ENCODE assay signal across 8 cellular contexts in genomic region chr12:68332726-68333630, GRCh38. TPM values are rescaled to one million over a fixed set of nuclear protein-coding genes. Genes with fewer than 3 reads are reported as not detected.
DNase-seq lines count a peak whose midpoint lies in the region; ATAC-seq, FAIRE-seq and TF ChIP-seq lines count a peak whose summit lies in the region.

No MANE protein-coding gene starts in this region.

- H2AFZ ChIP-seq in Karpas-422 (ENCODE audit: low read length): peak overlapping the region; percentile 63; the same call in 1 of the 2 replicates

- H3K9ac ChIP-seq in Karpas-422 (ENCODE audit: low read length) (peak overlapping the region; percentile 75), colonic mucosa (ENCODE audit: low read depth in 2 of 2, low read length in 2 of 2) (peak overlapping the region; percentile 32 to 71)

- CTCF ChIA-PET in BJ (lab: Yijun Ruan, JAX): no interaction called here

- POLR2A ChIA-PET in BJ (lab: Charles Lee): no interaction called here

- H3K4me2 ChIP-seq in Karpas-422 (ENCODE audit: low read depth, low read length, poor library complexity, severe bottlenecking): peak overlapping the region; percentile 96

- H3K4me1 ChIP-seq in Karpas-422 (ENCODE audit: low read length) (peaks cover 34% of the 10 kb centered on the region), colonic mucosa (no peaks in the 10 kb centered on the region)

- FAIRE-seq in D721Med (lab: Jason Lieb, UNC): no peak

- H3K27ac Mint-ChIP-seq in natural killer cell: peak overlapping the region; percentile 86 to 91

- ATAC-seq in natural killer cell (no peak), HG03039 (IDR thresholded peaks at IDR 0.05; ENCODE audit: unreplicated experiment) (no peak)

- H3K36me3 ChIP-seq in BJ (ENCODE audit: control insufficient read depth, insufficient read depth, low read length) (no peaks in the 10 kb centered on the region), Karpas-422 (ENCODE audit: insufficient read depth, low read length) (peaks cover 8% of the 10 kb centered on the region; the same call in 1 of the 2 replicates), colonic mucosa (no peaks in the 10 kb centered on the region)

- no peaks in the 10 kb centered on the region for H3K9me2 ChIP-seq in Karpas-422 (replicated peaks; ENCODE audit: insufficient read depth, low read length)

- H3K4me3 ChIP-seq in BJ (ENCODE audit: low read depth, low read length) (peak overlapping the region; percentile 90), Karpas-422 (ENCODE audit: low read length) (peak overlapping the region; percentile 77), colonic mucosa (peak overlapping the region; percentile 90)

- TF ChIP-seq CTCF in BJ (IDR thresholded peaks at IDR 0.05; ENCODE audit: insufficient read depth, low read depth, low read length) (no peak), colonic mucosa (IDR thresholded peaks at IDR 0.05) (no peak), natural killer cell (IDR thresholded peaks at IDR 0.05) (no peak), D721Med (IDR thresholded peaks at IDR 0.05; ENCODE audit: insufficient read depth, missing control alignments) (no peak)

- peaks cover 34% of the 10 kb centered on the region for H3K79me2 ChIP-seq in Karpas-422 (ENCODE audit: low read length)

- H3K27me3 ChIP-seq in BJ (ENCODE audit: control insufficient read depth, insufficient read depth, low read length) (peaks cover 2% of the 10 kb centered on the region), Karpas-422 (ENCODE audit: low read length) (no peaks in the 10 kb centered on the region), colonic mucosa (no peaks in the 10 kb centered on the region)

- no peaks in the 10 kb centered on the region for H3K36me3 Mint-ChIP-seq in natural killer cell

- no peaks in the 10 kb centered on the region for H4K20me1 ChIP-seq in Karpas-422 (ENCODE audit: insufficient read depth, low read depth, low read length)

- DNase-seq in BJ (ENCODE audit: low read depth) (no peak), Karpas-422 (no peak), colonic mucosa (no peak), natural killer cell (no peak), D721Med (ENCODE audit: insufficient read length, low spot score) (no peak), HPDE6-E6E7 (ENCODE audit: extremely low spot score) (no peak), 8988T (no peak)

- H3K4me3 Mint-ChIP-seq in natural killer cell: peak overlapping the region; percentile 89

- no peaks in the 10 kb centered on the region for H3K27me3 Mint-ChIP-seq in natural killer cell (ENCODE audit: low read depth in 2 of 2)

- H3K4me1 Mint-ChIP-seq in natural killer cell: peaks cover 44 to 57% of the 10 kb centered on the region in 2 donors

- H3K9me3 Mint-ChIP-seq in natural killer cell: no peaks in the 10 kb centered on the region

- intact Hi-C loops in colonic mucosa (cut with DNase I) (no loop called here), natural killer cell (cut with micrococcal nuclease) (loop anchor here (1.0 to 5.0 kb wide), 2 partner anchors 91 to 206 kb away; no protein-coding TSS in a partner anchor)

- H3K9me3 ChIP-seq in Karpas-422 (ENCODE audit: low read length) (no peaks in the 10 kb centered on the region), colonic mucosa (no peaks in the 10 kb centered on the region)

- H3K27ac ChIP-seq in Karpas-422 (ENCODE audit: low read length) (no peak overlapping the region), colonic mucosa (peak overlapping the region; percentile 62)

RNA-seq across cellular contexts. Expression of gene MDM1, which starts 0.8 kb away (rescaled TPM):
- 8.5 and 14.9 TPM in 2 replicates for polyA plus RNA-seq in BJ (2011; rRNA removed)
- polyA minus RNA-seq in BJ (2011; rRNA and poly(A)+ RNA removed): 2.3 and 2.8 TPM in 2 replicates
- 40.2 and 40.4 TPM in 2 replicates for total RNA-seq in Karpas-422 (2014; rRNA removed; shearing (Covaris generic); ENCODE audit: low replicate concordance)
- total RNA-seq in colonic mucosa (10 to 100 TPM in 1 of 2 donors, 1 to 10 TPM in 1; 7.7 to 12.0 TPM), natural killer cell (10 to 100 TPM; 21.3 to 36.2 (median 26.5) TPM)
